9 cellular contexts compared by ENCODE assay signal in the genomic region with DNA sequence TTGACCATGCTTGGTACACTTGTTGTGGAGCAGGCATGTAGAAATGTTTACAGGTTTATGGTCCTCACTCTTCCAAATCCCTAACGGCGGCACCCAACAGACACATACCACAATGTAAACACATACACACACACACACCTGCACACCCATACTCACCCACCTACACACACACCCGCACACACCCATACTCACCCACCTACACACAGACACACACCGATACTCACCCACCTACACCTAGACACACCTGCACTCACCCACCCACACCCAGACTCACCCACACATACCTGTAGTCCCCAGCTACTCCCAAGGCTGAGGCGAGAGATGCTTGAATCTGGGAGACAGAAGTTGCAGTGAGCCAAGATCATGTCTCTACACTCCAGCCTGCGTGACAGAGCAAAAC. TPM values are rescaled to one million over a fixed set of nuclear protein-coding genes. Genes with fewer than 3 reads are reported as not detected.
"Had no signal": no experiment of that assay in that cellular context is flagged by ENCODE, and none has a peak within 500 bp of the region (broad histone marks: within the 10 kb centered on the region; RNA-seq: fewer than 3 reads in every experiment).

No MANE protein-coding gene starts in this region.

- H3K27ac ChIP-seq: HL-60 had no signal

- H3K27ac Mint-ChIP-seq: GM23338, H9, HFFc6 had no signal

- H2AFZ ChIP-seq: GM23338 had no signal

- H3K9me3 Mint-ChIP-seq: GM23338, H9, HFFc6 had no signal

- FAIRE-seq: H1, H54 had no signal

- H3K4me3 ChIP-seq: GM23338 had no signal

- ATAC-seq: GM23338 had no signal

- DNase-seq: H9, HCEC 1CT, HFFc6, IMR-90 had no signal

- H3K4me2 ChIP-seq: GM23338 had no signal

- H3K4me3 Mint-ChIP-seq: HFFc6 had no signal

RNA-seq across cellular contexts. Expression of a gene that starts 1.5 kb away (rescaled TPM):
- total RNA-seq: GM23338, H9, HT1080, IMR-90 had no signal
- polyA plus RNA-seq: IMR-90 had no signal
